Comparison of ENCODE assay signal across 1 cellular context in the genomic region with DNA sequence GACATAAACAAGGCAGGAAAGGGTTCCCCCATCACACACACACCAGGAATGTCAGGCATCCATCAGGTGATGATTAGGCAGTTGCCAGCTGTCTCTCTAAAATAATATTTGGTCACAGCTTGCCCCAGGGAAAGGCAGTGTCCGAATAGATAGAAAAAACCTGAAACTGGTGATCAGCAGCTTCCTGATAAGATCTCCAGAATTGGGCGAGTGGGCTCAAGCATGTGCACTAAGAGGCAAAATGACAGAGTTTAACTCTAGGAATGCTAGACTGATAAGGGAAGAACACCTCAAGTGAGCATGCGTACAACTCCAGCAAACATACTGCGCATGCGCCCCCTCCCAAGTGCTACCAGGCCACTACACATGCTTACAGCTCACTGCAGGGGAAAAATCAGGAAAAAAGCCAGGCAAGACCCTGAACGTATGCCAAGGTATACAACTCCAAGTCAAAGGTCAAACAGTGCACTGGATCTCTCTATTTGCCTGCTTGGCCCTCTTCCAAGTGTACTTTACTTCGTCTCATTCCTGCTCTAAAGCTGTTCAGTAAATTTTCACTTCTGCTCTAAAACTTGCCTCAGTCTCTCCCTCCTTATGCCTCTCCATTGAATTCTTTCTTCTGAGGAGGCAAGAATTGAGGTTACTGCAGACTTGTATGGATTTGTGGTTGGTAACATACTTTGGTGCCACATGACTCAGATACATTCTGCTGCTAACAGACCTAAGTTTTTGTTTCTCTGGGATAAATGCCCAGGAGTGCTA.
TF ChIP-seq lines count a peak whose summit lies in the region.

No MANE protein-coding gene starts in this region.

TF ChIP-seq in HepG2, 621 proteins besides CTCF, POLR2A, EP300 and RAD21 (continued from another document and continues in another):
- TF ChIP-seq, protein P1, sequence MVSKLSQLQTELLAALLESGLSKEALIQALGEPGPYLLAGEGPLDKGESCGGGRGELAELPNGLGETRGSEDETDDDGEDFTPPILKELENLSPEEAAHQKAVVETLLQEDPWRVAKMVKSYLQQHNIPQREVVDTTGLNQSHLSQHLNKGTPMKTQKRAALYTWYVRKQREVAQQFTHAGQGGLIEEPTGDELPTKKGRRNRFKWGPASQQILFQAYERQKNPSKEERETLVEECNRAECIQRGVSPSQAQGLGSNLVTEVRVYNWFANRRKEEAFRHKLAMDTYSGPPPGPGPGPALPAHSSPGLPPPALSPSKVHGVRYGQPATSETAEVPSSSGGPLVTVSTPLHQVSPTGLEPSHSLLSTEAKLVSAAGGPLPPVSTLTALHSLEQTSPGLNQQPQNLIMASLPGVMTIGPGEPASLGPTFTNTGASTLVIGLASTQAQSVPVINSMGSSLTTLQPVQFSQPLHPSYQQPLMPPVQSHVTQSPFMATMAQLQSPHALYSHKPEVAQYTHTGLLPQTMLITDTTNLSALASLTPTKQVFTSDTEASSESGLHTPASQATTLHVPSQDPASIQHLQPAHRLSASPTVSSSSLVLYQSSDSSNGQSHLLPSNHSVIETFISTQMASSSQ (IDR thresholded peaks at IDR 0.05; ENCODE audit: low read depth) = no peak
- TF ChIP-seq, protein P1 (CRISPR knock-in tag; IDR thresholded peaks at IDR 0.05; ENCODE audit: borderline replicate concordance) = peak; percentile 57; the same call in 1 of the 2 replicates
- TF ChIP-seq SMARCC2 (IDR thresholded peaks at IDR 0.05) = no peak
- TF ChIP-seq ZNF143 (CRISPR knock-in tag; IDR thresholded peaks at IDR 0.05) = no peak
- TF ChIP-seq, protein P2, sequence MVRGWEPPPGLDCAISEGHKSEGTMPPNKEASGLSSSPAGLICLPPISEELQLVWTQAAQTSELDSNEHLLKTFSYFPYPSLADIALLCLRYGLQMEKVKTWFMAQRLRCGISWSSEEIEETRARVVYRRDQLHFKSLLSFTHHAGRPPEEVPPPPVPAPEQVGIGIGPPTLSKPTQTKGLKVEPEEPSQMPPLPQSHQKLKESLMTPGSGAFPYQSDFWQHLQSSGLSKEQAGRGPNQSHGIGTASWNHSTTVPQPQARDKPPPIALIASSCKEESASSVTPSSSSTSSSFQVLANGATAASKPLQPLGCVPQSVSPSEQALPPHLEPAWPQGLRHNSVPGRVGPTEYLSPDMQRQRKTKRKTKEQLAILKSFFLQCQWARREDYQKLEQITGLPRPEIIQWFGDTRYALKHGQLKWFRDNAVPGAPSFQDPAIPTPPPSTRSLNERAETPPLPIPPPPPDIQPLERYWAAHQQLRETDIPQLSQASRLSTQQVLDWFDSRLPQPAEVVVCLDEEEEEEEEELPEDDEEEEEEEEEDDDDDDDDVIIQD (CRISPR knock-in tag; IDR thresholded peaks at IDR 0.05; ENCODE audit: low read depth) = peak; percentile 74; the same call in 1 of the 2 replicates
- no peak for TF ChIP-seq SOX6 (IDR thresholded peaks at IDR 0.05)
- peak; percentile 62 for TF ChIP-seq SOX6 (CRISPR knock-in tag; IDR thresholded peaks at IDR 0.05)
- no peak for TF ChIP-seq BCLAF1 (IDR thresholded peaks at IDR 0.05)
- TF ChIP-seq KDM5B (CRISPR knock-in tag; IDR thresholded peaks at IDR 0.05; ENCODE audit: borderline replicate concordance) = no peak
- TF ChIP-seq ZBTB33 (CRISPR knock-in tag; IDR thresholded peaks at IDR 0.05) = no peak
- TF ChIP-seq ZNF710 (CRISPR knock-in tag; IDR thresholded peaks at IDR 0.05; ENCODE audit: borderline replicate concordance) = no peak
- TF ChIP-seq MLLT10 (CRISPR knock-in tag; IDR thresholded peaks at IDR 0.05) = no peak
- TF ChIP-seq, protein P3, sequence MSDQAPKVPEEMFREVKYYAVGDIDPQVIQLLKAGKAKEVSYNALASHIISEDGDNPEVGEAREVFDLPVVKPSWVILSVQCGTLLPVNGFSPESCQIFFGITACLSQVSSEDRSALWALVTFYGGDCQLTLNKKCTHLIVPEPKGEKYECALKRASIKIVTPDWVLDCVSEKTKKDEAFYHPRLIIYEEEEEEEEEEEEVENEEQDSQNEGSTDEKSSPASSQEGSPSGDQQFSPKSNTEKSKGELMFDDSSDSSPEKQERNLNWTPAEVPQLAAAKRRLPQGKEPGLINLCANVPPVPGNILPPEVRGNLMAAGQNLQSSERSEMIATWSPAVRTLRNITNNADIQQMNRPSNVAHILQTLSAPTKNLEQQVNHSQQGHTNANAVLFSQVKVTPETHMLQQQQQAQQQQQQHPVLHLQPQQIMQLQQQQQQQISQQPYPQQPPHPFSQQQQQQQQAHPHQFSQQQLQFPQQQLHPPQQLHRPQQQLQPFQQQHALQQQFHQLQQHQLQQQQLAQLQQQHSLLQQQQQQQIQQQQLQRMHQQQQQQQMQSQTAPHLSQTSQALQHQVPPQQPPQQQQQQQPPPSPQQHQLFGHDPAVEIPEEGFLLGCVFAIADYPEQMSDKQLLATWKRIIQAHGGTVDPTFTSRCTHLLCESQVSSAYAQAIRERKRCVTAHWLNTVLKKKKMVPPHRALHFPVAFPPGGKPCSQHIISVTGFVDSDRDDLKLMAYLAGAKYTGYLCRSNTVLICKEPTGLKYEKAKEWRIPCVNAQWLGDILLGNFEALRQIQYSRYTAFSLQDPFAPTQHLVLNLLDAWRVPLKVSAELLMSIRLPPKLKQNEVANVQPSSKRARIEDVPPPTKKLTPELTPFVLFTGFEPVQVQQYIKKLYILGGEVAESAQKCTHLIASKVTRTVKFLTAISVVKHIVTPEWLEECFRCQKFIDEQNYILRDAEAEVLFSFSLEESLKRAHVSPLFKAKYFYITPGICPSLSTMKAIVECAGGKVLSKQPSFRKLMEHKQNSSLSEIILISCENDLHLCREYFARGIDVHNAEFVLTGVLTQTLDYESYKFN (CRISPR knock-in tag; conservative IDR thresholded peaks at IDR 0.05) = peak; percentile 86
- TF ChIP-seq TOPORS (CRISPR knock-in tag; IDR thresholded peaks at IDR 0.05) = no peak
- TF ChIP-seq ZFX (CRISPR knock-in tag; IDR thresholded peaks at IDR 0.05; ENCODE audit: low read depth) = peak; percentile 44; the same call in 1 of the 2 replicates
- no peak for TF ChIP-seq POLR2G (IDR thresholded peaks at IDR 0.05; ENCODE audit: low read depth, low read length)
- 0 out of 2 replicates have a peak, but pooled peaks have one; percentile 46 for TF ChIP-seq ZNF136 (CRISPR knock-in tag; IDR thresholded peaks at IDR 0.05; ENCODE audit: low read depth)
- TF ChIP-seq FOXK1 (CRISPR knock-in tag; IDR thresholded peaks at IDR 0.05; ENCODE audit: borderline replicate concordance, low read depth) = peak; percentile 66; the same call in 1 of the 2 replicates
- TF ChIP-seq XRCC5 (optimal IDR thresholded peaks at IDR 0.05; ENCODE audit: low read length) = peak; percentile 37
- peak; percentile 29 for TF ChIP-seq SKI (IDR thresholded peaks at IDR 0.05; ENCODE audit: partially characterized antibody)
- TF ChIP-seq ZNF207 (IDR thresholded peaks at IDR 0.05; ENCODE audit: borderline replicate concordance) = no peak
- TF ChIP-seq ISX (CRISPR knock-in tag; conservative IDR thresholded peaks at IDR 0.05) = no peak
- TF ChIP-seq MTA1 (CRISPR knock-in tag; IDR thresholded peaks at IDR 0.05; ENCODE audit: borderline replicate concordance) = peak; percentile 37; the same call in 1 of the 2 replicates
- TF ChIP-seq IRF2 (CRISPR knock-in tag; IDR thresholded peaks at IDR 0.05) = 0 out of 2 replicates have a peak, but pooled peaks have one; percentile 38
- no peak for TF ChIP-seq JUND (CRISPR knock-in tag; IDR thresholded peaks at IDR 0.05)
- no peak for TF ChIP-seq ZNF883 (CRISPR knock-in tag; IDR thresholded peaks at IDR 0.05; ENCODE audit: not compliant biosample characterization)
- TF ChIP-seq FOXO1 (CRISPR knock-in tag; IDR thresholded peaks at IDR 0.05) = peak; percentile 72; the same call in 1 of the 2 replicates
- TF ChIP-seq CREM (IDR thresholded peaks at IDR 0.05) = peak; percentile 25; the same call in 1 of the 2 replicates
- TF ChIP-seq CREM (CRISPR knock-in tag; IDR thresholded peaks at IDR 0.05) = no peak
- TF ChIP-seq FIP1L1 (IDR thresholded peaks at IDR 0.05; ENCODE audit: borderline replicate concordance, insufficient read depth, low read depth, low read length) = no peak
- TF ChIP-seq PHF20 (CRISPR knock-in tag; IDR thresholded peaks at IDR 0.05) = 0 out of 2 replicates have a peak, but pooled peaks have one; percentile 21
- no peak for TF ChIP-seq KDM6A (CRISPR knock-in tag; IDR thresholded peaks at IDR 0.05; ENCODE audit: low read depth)
- no peak for TF ChIP-seq ZBTB43 (CRISPR knock-in tag; conservative IDR thresholded peaks at IDR 0.05)
